In genomic region chr6:118216751-118217150, GRCh38 we compare ENCODE assay signal across 21 cellular contexts.
"Had no signal": no experiment of that assay in that cellular context is flagged by ENCODE, and none has a peak within 500 bp of the region (broad histone marks: within the 10 kb centered on the region; RNA-seq: fewer than 3 reads in every experiment).

No MANE protein-coding gene starts in this region.

- H3K4me3 Mint-ChIP-seq: activated CD4-positive, alpha-beta memory T cell treated with anti-CD3 and anti-CD28 coated beads, Interleukin-2, amount 10 ng/mL, durations not matched to agents 7 days and 5 days; activated naive CD4-positive, alpha-beta T cell treated with anti-CD3 and anti-CD28 coated beads, Interleukin-2, amount 50 U/mL, for 24 hours; activated T-cell treated with anti-CD3 and anti-CD28 coated beads, Interleukin-2, amount 50 U/mL, for 4 hours; neural crest cell; stimulated activated naive CD8-positive, alpha-beta T cell treated with anti-CD3 and anti-CD28 coated beads, Interleukin-15, amount 100 ng/mL, for 72 hours had no signal

- H3K9me3 ChIP-seq: esophagus muscularis mucosa, psoas muscle, right lobe of liver, spleen, testis, upper lobe of right lung had no signal

- H3K4me1 Mint-ChIP-seq: activated CD4-positive, alpha-beta memory T cell treated with anti-CD3 and anti-CD28 coated beads, Interleukin-2, amount 10 ng/mL, durations not matched to agents 7 days and 5 days; activated naive CD4-positive, alpha-beta T cell treated with anti-CD3 and anti-CD28 coated beads, Interleukin-2, amount 50 U/mL, for 24 hours; stimulated activated naive CD8-positive, alpha-beta T cell treated with anti-CD3 and anti-CD28 coated beads, Interleukin-15, amount 100 ng/mL, for 72 hours had no signal

- H3K36me3 ChIP-seq: esophagus muscularis mucosa, right lobe of liver, spleen, upper lobe of right lung, WERI-Rb-1 had no signal

- DNase-seq: activated CD4-positive, alpha-beta memory T cell treated with anti-CD3 and anti-CD28 coated beads, Interleukin-2, amount 10 ng/mL, durations not matched to agents 7 days and 5 days; activated effector memory CD4-positive, alpha-beta T cell treated with anti-CD3 and anti-CD28 coated beads, Interleukin-2, amount 50 U/mL, for 16 hours; activated T-cell treated with anti-CD3 and anti-CD28 coated beads, Interleukin-2, amount 50 U/mL, for 4 hours; caudate nucleus; foreskin fibroblast; head of caudate nucleus; left colon; psoas muscle; right lobe of liver; spleen; stimulated activated naive CD8-positive, alpha-beta T cell treated with anti-CD3 and anti-CD28 coated beads, Interleukin-15, amount 100 ng/mL, for 72 hours; T-helper 1 cell; testis; upper lobe of right lung; WERI-Rb-1 had no signal

- H3K27ac Mint-ChIP-seq: activated CD4-positive, alpha-beta memory T cell treated with anti-CD3 and anti-CD28 coated beads, Interleukin-2, amount 10 ng/mL, durations not matched to agents 7 days and 5 days; activated naive CD4-positive, alpha-beta T cell treated with anti-CD3 and anti-CD28 coated beads, Interleukin-2, amount 50 U/mL, for 24 hours; stimulated activated naive CD8-positive, alpha-beta T cell treated with anti-CD3 and anti-CD28 coated beads, Interleukin-15, amount 100 ng/mL, for 72 hours had no signal

- H3K27me3 ChIP-seq: esophagus muscularis mucosa, right lobe of liver, spleen, testis, upper lobe of right lung had no signal

- FAIRE-seq: colon, endometrium had no signal

- H3K36me3 Mint-ChIP-seq: activated naive CD4-positive, alpha-beta T cell treated with anti-CD3 and anti-CD28 coated beads, Interleukin-2, amount 50 U/mL, for 24 hours had no signal

- H3K27me3 Mint-ChIP-seq: stimulated activated naive CD8-positive, alpha-beta T cell treated with anti-CD3 and anti-CD28 coated beads, Interleukin-15, amount 100 ng/mL, for 72 hours had no signal

- H3K9me3 Mint-ChIP-seq: activated CD4-positive, alpha-beta memory T cell treated with anti-CD3 and anti-CD28 coated beads, Interleukin-2, amount 10 ng/mL, durations not matched to agents 7 days and 5 days; activated naive CD4-positive, alpha-beta T cell treated with anti-CD3 and anti-CD28 coated beads, Interleukin-2, amount 50 U/mL, for 24 hours; activated T-cell treated with anti-CD3 and anti-CD28 coated beads, Interleukin-2, amount 50 U/mL, for 4 hours; stimulated activated naive CD8-positive, alpha-beta T cell treated with anti-CD3 and anti-CD28 coated beads, Interleukin-15, amount 100 ng/mL, for 72 hours had no signal

- H3K4me3 ChIP-seq: esophagus muscularis mucosa, lung, psoas muscle, right lobe of liver, spleen, testis, upper lobe of right lung had no signal

- H3K4me1 ChIP-seq: right lobe of liver, spleen, testis, upper lobe of right lung had no signal

- H3K27ac ChIP-seq: esophagus muscularis mucosa, psoas muscle, right lobe of liver, spleen, testis, upper lobe of right lung, WERI-Rb-1 had no signal
